10 cellular contexts compared by ENCODE assay signal in the genomic region with DNA sequence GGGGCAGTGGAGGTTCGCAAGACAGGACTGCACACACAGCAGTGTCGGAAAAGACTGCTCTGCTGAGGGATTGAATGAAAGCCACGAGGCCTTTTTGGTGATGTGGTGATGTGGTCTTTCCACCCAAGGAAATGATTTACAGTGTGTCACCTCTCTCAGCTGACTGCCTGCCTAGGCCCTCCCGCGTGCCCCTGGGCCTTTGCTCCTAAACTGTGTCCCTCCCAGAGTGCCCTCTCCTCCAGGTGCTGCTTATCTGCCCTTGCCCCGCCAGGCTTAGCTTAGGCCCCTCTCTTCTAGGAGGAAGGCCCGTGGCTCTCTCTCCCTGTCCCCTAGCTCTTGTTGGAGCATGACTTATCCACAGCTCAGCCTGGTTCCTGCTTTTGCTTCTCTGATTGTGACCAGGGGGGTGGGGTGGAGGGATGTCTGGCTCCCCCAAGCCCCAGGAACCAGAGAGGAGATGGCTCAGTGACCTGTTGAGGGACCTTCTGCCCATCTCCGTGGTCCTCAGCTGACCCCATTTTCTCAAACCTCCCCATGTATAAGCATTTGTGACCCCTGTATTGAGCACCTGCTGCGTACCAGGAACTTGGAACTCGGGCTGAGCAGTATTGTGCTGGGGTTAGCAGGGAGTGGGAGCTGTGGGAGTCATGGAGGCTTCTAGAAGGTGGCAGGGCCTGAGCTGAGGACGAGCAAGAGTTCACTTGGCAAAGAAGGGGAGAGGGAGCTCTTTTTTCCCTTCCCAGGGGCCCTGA. TPM values are rescaled to one million over a fixed set of nuclear protein-coding genes. Genes with fewer than 3 reads are reported as not detected.
DNase-seq lines count a peak whose midpoint lies in the region; ATAC-seq and TF ChIP-seq lines count a peak whose summit lies in the region.
"Had no signal": no experiment of that assay in that cellular context is flagged by ENCODE, and none has a peak within 500 bp of the region (broad histone marks: within the 10 kb centered on the region; RNA-seq: fewer than 3 reads in every experiment).

No MANE protein-coding gene starts in this region.

- DNase-seq in CD8-positive, alpha-beta memory T cell = no peak
- DNase-seq in coronary artery (ENCODE audit: low spot score) = peak; percentile 62
- DNase-seq in osteoblast (ENCODE audit: insufficient read length, low spot score, missing footprints) = peak; percentile 75
- no peak for DNase-seq in NCI-H2029 (lab: John Stamatoyannopoulos, UW)
- no peak for DNase-seq in amygdala (lab: John Stamatoyannopoulos, UW)
- no peak for DNase-seq in stimulated activated naive CD4-positive, alpha-beta T cell (lab: John Stamatoyannopoulos, UW)
- DNase-seq: NCI-H510A had no signal

- peaks cover 7 to 22% (median 19%) of the 10 kb centered on the region in 3 donors for H3K4me1 Mint-ChIP-seq in CD8-positive, alpha-beta memory T cell

- peak overlapping the region; percentile 85 for H3K4me2 ChIP-seq in osteoblast (ENCODE audit: insufficient read depth, low read length)

- no peaks in the 10 kb centered on the region for H3K36me3 Mint-ChIP-seq in CD8-positive, alpha-beta memory T cell

- peaks cover 0 to 2% of the 10 kb centered on the region in 2 donors for H3K27me3 Mint-ChIP-seq in CD8-positive, alpha-beta memory T cell

- POLR2A ChIA-PET in CD8-positive, alpha-beta memory T cell (lab: Charles Lee) = no interaction called here
- POLR2A ChIA-PET in HEK293 (lab: Yijun Ruan, JAX) = interaction anchor here (0.5 to 1.7 kb wide), 3 partner anchors 11 to 59 kb away, joined by 3 to 7 read pairs (median 3); no protein-coding TSS in a partner anchor

- peak overlapping the region; percentile 36 to 81 (median 61) for H3K4me3 Mint-ChIP-seq in CD8-positive, alpha-beta memory T cell

- H3K9me3 ChIP-seq in CD8-positive, alpha-beta memory T cell (ENCODE audit: low read length) = no peaks in the 10 kb centered on the region
- H3K9me3 ChIP-seq in HEK293 (ENCODE audit: control insufficient read depth, insufficient read depth, low read depth, low read length) (no peaks in the 10 kb centered on the region), osteoblast (ENCODE audit: low read depth, low read length) (no peaks in the 10 kb centered on the region)
- H3K9me3 ChIP-seq: tibial nerve had no signal

- no peaks in the 10 kb centered on the region for H3K27me3 ChIP-seq in CD8-positive, alpha-beta memory T cell (ENCODE audit: insufficient read depth, low read length, poor library complexity, severe bottlenecking)
- H3K27me3 ChIP-seq in osteoblast (ENCODE audit: insufficient read depth, low read length) = no peaks in the 10 kb centered on the region
- H3K27me3 ChIP-seq: tibial nerve had no signal

- H3K4me3 ChIP-seq in CD8-positive, alpha-beta memory T cell (ENCODE audit: low read length) = no peak overlapping the region
- H3K4me3 ChIP-seq in HEK293 (ENCODE audit: low read depth, low read length) (no peak overlapping the region), coronary artery (peak overlapping the region; percentile 13), osteoblast (ENCODE audit: insufficient read depth, low read length) (no peak overlapping the region)
- H3K4me3 ChIP-seq: tibial nerve had no signal

- H3K79me2 ChIP-seq in osteoblast (ENCODE audit: insufficient read depth, low read length) = peaks cover 65% of the 10 kb centered on the region

- H3K4me1 ChIP-seq in CD8-positive, alpha-beta memory T cell (ENCODE audit: insufficient read depth, low read length) = no peaks in the 10 kb centered on the region
- H3K4me1 ChIP-seq in HEK293 (ENCODE audit: control insufficient read depth, insufficient read depth, low read length) (peaks cover 2% of the 10 kb centered on the region; the same call in 1 of the 2 replicates), osteoblast (ENCODE audit: insufficient read depth, low read length) (peaks cover 17% of the 10 kb centered on the region)

- H3K27ac Mint-ChIP-seq in CD8-positive, alpha-beta memory T cell = peak overlapping the region in 4 of 8 donors; percentile 7 to 96 (median 54)

- TF ChIP-seq CTCF in HEK293 (tag by site-specific recombination; IDR thresholded peaks at IDR 0.05) = no peak
- TF ChIP-seq CTCF in coronary artery (IDR thresholded peaks at IDR 0.05) = no peak
- TF ChIP-seq CTCF in osteoblast (IDR thresholded peaks at IDR 0.05; ENCODE audit: extremely low read depth, low read depth, low read length) = no peak

- no peak overlapping the region for H3K27ac ChIP-seq in CD8-positive, alpha-beta memory T cell (ENCODE audit: low read depth, low read length)
- H3K27ac ChIP-seq in HEK293 (ENCODE audit: extremely low read depth, low read depth, low read length) (0 out of 2 replicates have a peak overlapping the region, but pooled peaks have one; percentile 16), coronary artery (peak overlapping the region in 1 of 2 donors; percentile 89), osteoblast (ENCODE audit: low read depth, low read length) (no peak overlapping the region)

- H3K36me3 ChIP-seq in CD8-positive, alpha-beta memory T cell (ENCODE audit: insufficient read depth, low read length) = no peaks in the 10 kb centered on the region
- H3K36me3 ChIP-seq in HEK293 (ENCODE audit: control insufficient read depth in 2 of 2, insufficient read depth in 1 of 2, low read length in 2 of 2) (peaks cover 0 to 48% of the 10 kb centered on the region in 2 experiments; a peak in 1 of 3 replicates), osteoblast (ENCODE audit: insufficient read depth, low read length) (peaks cover 14% of the 10 kb centered on the region)

- ATAC-seq in HG02623 (IDR thresholded peaks at IDR 0.05; ENCODE audit: unreplicated experiment) = no peak

- no peak overlapping the region for H2AFZ ChIP-seq in osteoblast (ENCODE audit: low read length)

- CTCF ChIA-PET in CD8-positive, alpha-beta memory T cell (lab: Charles Lee) = interaction anchor here (0.8 kb wide), 1 partner anchor 59 kb away, joined by 3 read pairs; no protein-coding TSS in a partner anchor
- CTCF ChIA-PET in HEK293 (lab: Yijun Ruan, JAX) = interaction anchor here (1.0 kb wide), 1 partner anchor 37 kb away, joined by 3 read pairs; no protein-coding TSS in a partner anchor

- H3K9me3 Mint-ChIP-seq in CD8-positive, alpha-beta memory T cell = no peaks in the 10 kb centered on the region

- H4K20me1 ChIP-seq in osteoblast (ENCODE audit: insufficient read depth, low read length) = peaks cover 59% of the 10 kb centered on the region

TF ChIP-seq in HEK293, 187 proteins besides CTCF, POLR2A, EP300 and RAD21:
- TF ChIP-seq SCRT2 (tag by site-specific recombination; IDR thresholded peaks at IDR 0.05) = peak; percentile 34; the same call in 1 of the 2 replicates
- peak; percentile 11; the same call in 1 of the 2 replicates for TF ChIP-seq ZBTB17 (tag by site-specific recombination; IDR thresholded peaks at IDR 0.05)
- TF ChIP-seq, protein P1, sequence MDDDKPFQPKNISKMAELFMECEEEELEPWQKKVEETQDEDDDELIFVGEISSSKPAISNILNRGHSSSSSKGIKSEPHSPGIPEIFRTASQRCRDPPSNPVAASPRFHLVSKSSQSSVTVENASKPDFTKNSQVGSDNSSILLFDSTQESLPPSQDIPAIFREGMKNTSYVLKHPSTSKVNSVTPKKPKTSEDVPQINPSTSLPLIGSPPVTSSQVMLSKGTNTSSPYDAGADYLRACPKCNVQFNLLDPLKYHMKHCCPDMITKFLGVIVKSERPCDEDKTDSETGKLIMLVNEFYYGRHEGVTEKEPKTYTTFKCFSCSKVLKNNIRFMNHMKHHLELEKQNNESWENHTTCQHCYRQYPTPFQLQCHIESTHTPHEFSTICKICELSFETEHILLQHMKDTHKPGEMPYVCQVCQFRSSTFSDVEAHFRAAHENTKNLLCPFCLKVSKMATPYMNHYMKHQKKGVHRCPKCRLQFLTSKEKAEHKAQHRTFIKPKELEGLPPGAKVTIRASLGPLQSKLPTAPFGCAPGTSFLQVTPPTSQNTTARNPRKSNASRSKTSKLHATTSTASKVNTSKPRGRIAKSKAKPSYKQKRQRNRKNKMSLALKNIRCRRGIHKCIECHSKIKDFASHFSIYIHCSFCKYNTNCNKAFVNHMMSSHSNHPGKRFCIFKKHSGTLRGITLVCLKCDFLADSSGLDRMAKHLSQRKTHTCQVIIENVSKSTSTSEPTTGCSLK (tag by site-specific recombination; IDR thresholded peaks at IDR 0.05) = no peak
- TF ChIP-seq ZNF624 (tag by site-specific recombination; IDR thresholded peaks at IDR 0.05) = no peak

RNA-seq across cellular contexts. Expression of gene SRC, which starts 2.1 kb away (rescaled TPM):
- total RNA-seq in CD8-positive, alpha-beta memory T cell = 1 to 10 TPM; 2.4 to 2.7 TPM
- 1.2 TPM for polyA plus RNA-seq in CD8-positive, alpha-beta memory T cell
- 22.1 and 22.4 TPM in 2 replicates for total RNA-seq in osteoblast

RNA-seq across cellular contexts. Expression of gene MANBAL, which starts 58.6 kb away (rescaled TPM):
- 10 to 100 TPM; 17.7 to 18.2 TPM for total RNA-seq in CD8-positive, alpha-beta memory T cell
- 27.5 TPM for polyA plus RNA-seq in CD8-positive, alpha-beta memory T cell
- total RNA-seq in osteoblast = 14.1 and 17.7 TPM in 2 replicates

Comparison
In these comparisons a context has a peak if more than half of its experiments do, and no peak if none do; other contexts are left out.
1. DNase-seq: peak in coronary artery (single experiment) and osteoblast (single experiment); none in CD8-positive, alpha-beta memory T cell (0 of 5), NCI-H2029 (single experiment), amygdala (0 of 56) and stimulated activated naive CD4-positive, alpha-beta T cell (0 of 6).